In the genomic region with DNA sequence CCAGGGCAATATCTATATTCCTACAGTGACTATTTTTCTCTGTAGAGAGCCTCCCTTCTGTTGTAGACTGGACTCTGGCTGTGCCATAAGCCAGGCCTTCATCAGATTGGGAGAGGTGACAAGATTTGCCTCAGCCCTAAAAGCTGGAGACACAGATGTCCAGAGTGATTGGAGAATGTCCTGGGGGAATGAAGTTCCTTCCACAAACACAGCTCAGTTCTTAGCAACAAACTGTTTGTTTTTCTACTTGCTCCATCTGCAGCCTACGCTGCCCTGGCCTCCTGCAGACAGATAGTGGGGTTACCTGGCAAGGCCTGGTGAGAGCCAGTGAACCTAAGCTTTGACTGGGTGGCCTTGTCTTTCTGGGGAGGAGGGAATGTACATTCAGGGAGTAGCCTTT, we compare ENCODE assay signal across 21 cellular contexts.
"Had no signal": no experiment of that assay in that cellular context is flagged by ENCODE, and none has a peak within 500 bp of the region (broad histone marks: within the 10 kb centered on the region; RNA-seq: fewer than 3 reads in every experiment).

No MANE protein-coding gene starts in this region.

- H3K27ac Mint-ChIP-seq: activated CD4-positive, alpha-beta T cell treated with anti-CD3 and anti-CD28 coated beads, Interleukin-2, amount 10 ng/mL, durations not matched to agents 24 days and 14 days; activated naive CD4-positive, alpha-beta T cell treated with anti-CD3 and anti-CD28 coated beads for 36 hours; progenitor cell of endocrine pancreas; stimulated activated naive CD8-positive, alpha-beta T cell treated with anti-CD3 and anti-CD28 coated beads, Interleukin-15, amount 100 ng/mL, for 72 hours; T-cell had no signal

- ATAC-seq: activated T-cell treated with anti-CD3 and anti-CD28 coated beads, Interleukin-2, amount 50 U/mL, for 4 hours; left colon; SK-N-SH treated with all-trans-retinoic acid at 6 μM for 48 hours; stimulated activated naive CD8-positive, alpha-beta T cell treated with anti-CD3 and anti-CD28 coated beads, Interleukin-15, amount 100 ng/mL, for 72 hours; T-cell had no signal

- H3K9me3 ChIP-seq: colonic mucosa, esophagus muscularis mucosa had no signal

- H3K27ac ChIP-seq: colonic mucosa, esophagus muscularis mucosa had no signal

- H3K36me3 ChIP-seq: colonic mucosa had no signal

- H3K27me3 ChIP-seq: colonic mucosa, esophagus muscularis mucosa had no signal

- H3K9me3 Mint-ChIP-seq: activated CD4-positive, alpha-beta T cell treated with anti-CD3 and anti-CD28 coated beads, Interleukin-2, amount 10 ng/mL, durations not matched to agents 24 days and 14 days; activated naive CD4-positive, alpha-beta T cell treated with anti-CD3 and anti-CD28 coated beads for 36 hours; activated T-cell treated with anti-CD3 and anti-CD28 coated beads, Interleukin-2, amount 50 U/mL, for 4 hours; brain; neural crest cell; stimulated activated naive CD8-positive, alpha-beta T cell treated with anti-CD3 and anti-CD28 coated beads, Interleukin-15, amount 100 ng/mL, for 72 hours; T-cell had no signal

- H3K36me3 Mint-ChIP-seq: T-cell had no signal

- H3K4me3 Mint-ChIP-seq: activated CD4-positive, alpha-beta T cell treated with anti-CD3 and anti-CD28 coated beads, Interleukin-2, amount 10 ng/mL, durations not matched to agents 24 days and 14 days; activated naive CD4-positive, alpha-beta T cell treated with anti-CD3 and anti-CD28 coated beads for 36 hours; activated T-cell treated with anti-CD3 and anti-CD28 coated beads, Interleukin-2, amount 50 U/mL, for 4 hours; brain; neural crest cell; stimulated activated naive CD8-positive, alpha-beta T cell treated with anti-CD3 and anti-CD28 coated beads, Interleukin-15, amount 100 ng/mL, for 72 hours; T-cell had no signal

- H3K4me1 ChIP-seq: colonic mucosa had no signal

- H3K4me1 Mint-ChIP-seq: neural crest cell; stimulated activated naive CD8-positive, alpha-beta T cell treated with anti-CD3 and anti-CD28 coated beads, Interleukin-15, amount 100 ng/mL, for 72 hours; T-cell had no signal

- H3K27me3 Mint-ChIP-seq: activated CD4-positive, alpha-beta T cell treated with anti-CD3 and anti-CD28 coated beads, Interleukin-2, amount 10 ng/mL, durations not matched to agents 24 days and 14 days; brain; progenitor cell of endocrine pancreas; stimulated activated naive CD8-positive, alpha-beta T cell treated with anti-CD3 and anti-CD28 coated beads, Interleukin-15, amount 100 ng/mL, for 72 hours; T-cell had no signal

- H3K4me3 ChIP-seq: colonic mucosa, esophagus muscularis mucosa, lung had no signal

- DNase-seq: activated CD4-positive, alpha-beta T cell treated with anti-CD3 and anti-CD28 coated beads, Interleukin-2, amount 10 ng/mL, durations not matched to agents 24 days and 14 days; activated CD8-positive, alpha-beta memory T cell treated with anti-CD3 and anti-CD28 coated beads, Interleukin-2, amount 50 U/mL, for 4 hours; activated naive CD4-positive, alpha-beta T cell treated with anti-CD3 and anti-CD28 coated beads for 36 hours; activated T-cell treated with anti-CD3 and anti-CD28 coated beads, Interleukin-2, amount 50 U/mL, for 4 hours; anterior cingulate cortex; central memory CD4-positive, alpha-beta T cell; colonic mucosa; left colon; midbrain; small intestine; stimulated activated CD4-positive, alpha-beta T cell treated with anti-CD3 and anti-CD28 coated beads, Interleukin-15, amount 100 ng/mL, for 24 hours; stimulated activated CD4-positive, alpha-beta T cell treated with anti-CD3 and anti-CD28 coated beads, Interleukin-2, amount 100 ng/mL, for 48 hours; stimulated activated naive CD8-positive, alpha-beta T cell treated with anti-CD3 and anti-CD28 coated beads, Interleukin-15, amount 100 ng/mL, for 72 hours; T-cell; T-helper 9 cell had no signal
